9 cellular contexts compared by ENCODE assay signal in genomic region chr1:25642710-25643109, GRCh38. TPM values are rescaled to one million over a fixed set of nuclear protein-coding genes. Genes with fewer than 3 reads are reported as not detected.
DNase-seq lines count a peak whose midpoint lies in the region; ATAC-seq, FAIRE-seq and TF ChIP-seq lines count a peak whose summit lies in the region.
"Had no signal": no experiment of that assay in that cellular context is flagged by ENCODE, and none has a peak within 500 bp of the region (broad histone marks: within the 10 kb centered on the region; RNA-seq: fewer than 3 reads in every experiment).

No MANE protein-coding gene starts in this region.

- H3K9ac ChIP-seq in GM23248 (no peak overlapping the region), trophoblast cell (ENCODE audit: low read length) (no peak overlapping the region)

- no peak for TF ChIP-seq CTCF in cardiac fibroblast (IDR thresholded peaks at IDR 0.05; ENCODE audit: low read depth, low read length)

- peak; percentile 70 for DNase-seq in GM23248
- DNase-seq in UCSD-AML1 (lab: John Stamatoyannopoulos, UW; ENCODE audit: unreplicated experiment): peak; percentile 76
- DNase-seq in cardiac fibroblast (ENCODE audit: low read depth in 2 of 2): peak; percentile 43 to 70
- DNase-seq in skeletal muscle cell (ENCODE audit: low read depth): peak; percentile 35
- no peak for DNase-seq in frontal cortex (ENCODE audit: low spot score in 2 of 2)
- no peak for DNase-seq in trophoblast cell
- DNase-seq in midbrain (lab: John Stamatoyannopoulos, UW): no peak

- no peak overlapping the region for H4K8ac ChIP-seq in trophoblast cell (ENCODE audit: low read depth, low read length)

- H3K79me1 ChIP-seq in trophoblast cell (ENCODE audit: low read length): no peaks in the 10 kb centered on the region

- no peak overlapping the region for H2BK5ac ChIP-seq in trophoblast cell (ENCODE audit: low read depth, low read length, poor library complexity)

- no peak overlapping the region for H3K23ac ChIP-seq in trophoblast cell (ENCODE audit: low read length)

- H3K9me3 ChIP-seq in GM23248 (ENCODE audit: low read depth) (no peaks in the 10 kb centered on the region), trophoblast cell (ENCODE audit: insufficient read depth, low read depth, low read length) (no peaks in the 10 kb centered on the region)

- 48 to 55% methylated on average over 7 of the region's 7 CpGs for WGBS in GM23248 (ENCODE audit: low coverage in 1 of 2, low lambda C conversion rate in 2 of 2, missing lambda C conversion rate in 2 of 2), 2 experiments
- WGBS in trophoblast cell (ENCODE audit: extremely low coverage, insufficient coverage, insufficient read length): no CpG with 5 or more reads among the region's 7 CpGs

- H2AK5ac ChIP-seq in trophoblast cell (ENCODE audit: low read length): no peak overlapping the region

- H3K4me1 ChIP-seq in GM23248 (ENCODE audit: insufficient read depth): peaks cover 14% of the 10 kb centered on the region
- H3K4me1 ChIP-seq in trophoblast cell (ENCODE audit: control insufficient read depth in 1 of 2, insufficient read depth in 2 of 2, low read length in 2 of 2): no peaks in the 10 kb centered on the region

- no peaks in the 10 kb centered on the region for H4K20me1 ChIP-seq in GM23248 (ENCODE audit: insufficient read depth)

- H3K4me3 ChIP-seq in GM23248 (no peak overlapping the region), cardiac fibroblast (replicated peaks in 1 of 2; ENCODE audit: low read depth in 2 of 2, low read length in 2 of 2) (no peak overlapping the region), skeletal muscle cell (ENCODE audit: low read depth, low read length) (no peak overlapping the region), trophoblast cell (ENCODE audit: low read depth, low read length) (no peak overlapping the region)

- H3K27me3 ChIP-seq in GM23248 (replicated peaks; ENCODE audit: insufficient read depth): peaks cover 21% of the 10 kb centered on the region; the same call in 1 of the 2 replicates
- H3K27me3 ChIP-seq in trophoblast cell (ENCODE audit: insufficient read depth, low read length): no peaks in the 10 kb centered on the region

- in situ Hi-C loops in GM23248 (cut with MboI): no loop called here

- H3K4me2 ChIP-seq in GM23248 (ENCODE audit: unreplicated experiment): no peak overlapping the region
- no peak overlapping the region for H3K4me2 ChIP-seq in trophoblast cell (ENCODE audit: low read length)

- H3K36me3 ChIP-seq in GM23248 (ENCODE audit: low read depth): no peaks in the 10 kb centered on the region
- no peaks in the 10 kb centered on the region for H3K36me3 ChIP-seq in trophoblast cell (ENCODE audit: control insufficient read depth in 1 of 2, insufficient read depth in 2 of 2, low read length in 2 of 2)

- H2AFZ ChIP-seq in GM23248 (no peak overlapping the region), trophoblast cell (ENCODE audit: insufficient read depth, low read length, poor library complexity) (no peak overlapping the region)

- H3K4ac ChIP-seq in trophoblast cell (ENCODE audit: low read depth, low read length): no peak overlapping the region

- FAIRE-seq in frontal cortex (lab: Jason Lieb, UNC): no peak

- H3K79me2 ChIP-seq in GM23248 (ENCODE audit: insufficient read depth) (no peaks in the 10 kb centered on the region), trophoblast cell (ENCODE audit: control insufficient read depth, insufficient read depth, low read length, poor library complexity) (no peaks in the 10 kb centered on the region)

- peaks cover 10% of the 10 kb centered on the region for H3F3A ChIP-seq in GM23248 (ENCODE audit: insufficient read depth)

- H2BK12ac ChIP-seq in trophoblast cell (ENCODE audit: low read length): no peak overlapping the region

- ATAC-seq in HG03442 (IDR thresholded peaks at IDR 0.05; ENCODE audit: unreplicated experiment): no peak
- ATAC-seq: Panc1 had no signal

- H3K18ac ChIP-seq in trophoblast cell (ENCODE audit: low read length): no peak overlapping the region

- no peak overlapping the region for H4K91ac ChIP-seq in trophoblast cell (ENCODE audit: low read depth, low read length)

- no peaks in the 10 kb centered on the region for H3K9me2 ChIP-seq in GM23248 (ENCODE audit: insufficient read depth)

- no peak overlapping the region for H2BK120ac ChIP-seq in trophoblast cell (ENCODE audit: insufficient read depth, low read length, poor library complexity)

- no peak overlapping the region for H3K27ac ChIP-seq in GM23248
- H3K27ac ChIP-seq in trophoblast cell (ENCODE audit: low read depth, low read length): no peak overlapping the region

- no peak overlapping the region for H3K14ac ChIP-seq in trophoblast cell (ENCODE audit: low read length)

- no peak overlapping the region for H4K12ac ChIP-seq in trophoblast cell (ENCODE audit: low read depth, low read length)

RNA-seq across cellular contexts. Expression of gene MAN1C1, which starts 26.1 kb away (rescaled TPM):
- 0.51 and 1.1 TPM in 2 replicates for total RNA-seq in GM23248 (2014; rRNA removed; shearing (Covaris generic))
- polyA plus RNA-seq in GM23248 (2016; fragmentation: Nextera tagmentation; extraction: Ambion mirVana): 0.29 and 0.43 TPM in 2 replicates
- 5.3 TPM for total RNA-seq in frontal cortex
- 3.4 and 3.6 TPM in 2 replicates for polyA plus RNA-seq in trophoblast cell (2013)

Comparison
In these comparisons a context has a peak if more than half of its experiments do, and no peak if none do; other contexts are left out.
1. DNase-seq: peak in GM23248 (single experiment), UCSD-AML1 (single experiment), cardiac fibroblast (2 of 2) and skeletal muscle cell (single experiment); none in frontal cortex (0 of 2), trophoblast cell (0 of 2) and midbrain (single experiment).